In genomic region chr3:122691195-122691594, GRCh38 we compare ENCODE assay signal across 1 cellular context.
TF ChIP-seq lines count a peak whose summit lies in the region.

No MANE protein-coding gene starts in this region.

TF ChIP-seq in GM12878, 131 proteins besides CTCF, POLR2A, EP300 and RAD21 (continued from another document):
- no peak for TF ChIP-seq IRF5 (IDR thresholded peaks at IDR 0.05; ENCODE audit: borderline replicate concordance)
- no peak for TF ChIP-seq ZNF207 (IDR thresholded peaks at IDR 0.05; ENCODE audit: borderline replicate concordance)
- TF ChIP-seq WRNIP1 (IDR thresholded peaks at IDR 0.05; ENCODE audit: borderline replicate concordance, low read depth, low read length): no peak
- no peak for TF ChIP-seq TARDBP (IDR thresholded peaks at IDR 0.05; ENCODE audit: borderline replicate concordance)
- TF ChIP-seq GABPA (IDR thresholded peaks at IDR 0.05; ENCODE audit: low read depth): no peak
- no peak for TF ChIP-seq POU2F2 (IDR thresholded peaks at IDR 0.05; ENCODE audit: borderline replicate concordance, low read depth, low read length)
- no peak for TF ChIP-seq ESRRA (IDR thresholded peaks at IDR 0.05; ENCODE audit: low read length)
- TF ChIP-seq GATAD2B (conservative IDR thresholded peaks at IDR 0.05; ENCODE audit: low read depth): no peak
- TF ChIP-seq MTA3 (IDR thresholded peaks at IDR 0.05; ENCODE audit: borderline replicate concordance, low read length): no peak
- no peak for TF ChIP-seq ZNF592 (IDR thresholded peaks at IDR 0.05)
- no peak for TF ChIP-seq MYC (IDR thresholded peaks at IDR 0.05; ENCODE audit: insufficient read depth, insufficient read length, insufficient replicate concordance, low read length, severe bottlenecking)
- TF ChIP-seq IRF3 (IDR thresholded peaks at IDR 0.05): no peak
- TF ChIP-seq MXI1 (IDR thresholded peaks at IDR 0.05; ENCODE audit: low read depth, low read length): no peak
- TF ChIP-seq IRF4 (IDR thresholded peaks at IDR 0.05; ENCODE audit: low read depth, low read length): peak; percentile 73; the same call in 1 of the 2 replicates
- no peak for TF ChIP-seq SMAD5 (IDR thresholded peaks at IDR 0.05; ENCODE audit: low read depth)
- TF ChIP-seq RFX5 (IDR thresholded peaks at IDR 0.05; ENCODE audit: low read depth, low read length): no peak
- no peak for TF ChIP-seq RCOR1 (conservative IDR thresholded peaks at IDR 0.05; ENCODE audit: low read depth, low read length)
- TF ChIP-seq SRF (IDR thresholded peaks at IDR 0.05; ENCODE audit: low read depth in 2 of 2, low read length in 2 of 2): no peak
- no peak for TF ChIP-seq HCFC1 (IDR thresholded peaks at IDR 0.05; ENCODE audit: low read length)
- TF ChIP-seq BCL3 (IDR thresholded peaks at IDR 0.05; ENCODE audit: borderline replicate concordance, insufficient read depth, low read depth, low read length, poor library complexity, severe bottlenecking): no peak
- no peak for TF ChIP-seq E2F4 (IDR thresholded peaks at IDR 0.05; ENCODE audit: low read depth, low read length)
- no peak for TF ChIP-seq MEF2A (IDR thresholded peaks at IDR 0.05; ENCODE audit: insufficient read depth, low read depth, low read length)
- no peak for TF ChIP-seq CBFB (IDR thresholded peaks at IDR 0.05; ENCODE audit: low read depth)
- TF ChIP-seq NR2C2 (IDR thresholded peaks at IDR 0.05; ENCODE audit: borderline replicate concordance, control insufficient read depth, insufficient read length, low read depth): no peak
- 0 out of 2 replicates have a peak, but pooled peaks have one; percentile 28 for TF ChIP-seq EED (IDR thresholded peaks at IDR 0.05; ENCODE audit: low read depth)
- TF ChIP-seq HSF1 (IDR thresholded peaks at IDR 0.05; ENCODE audit: low read depth, low read length): no peak
- 0 out of 2 replicates have a peak, but pooled peaks have one; percentile 16 for TF ChIP-seq NFIC (IDR thresholded peaks at IDR 0.05; ENCODE audit: low read depth, low read length)
- no peak for TF ChIP-seq CHD1 (IDR thresholded peaks at IDR 0.05; ENCODE audit: low read depth, low read length)
- peak; percentile 27; the same call in 1 of the 2 replicates for TF ChIP-seq DPF2 (IDR thresholded peaks at IDR 0.05)
- no peak for TF ChIP-seq IKZF1 (conservative IDR thresholded peaks at IDR 0.05)
- TF ChIP-seq ZNF687 (IDR thresholded peaks at IDR 0.05): peak; percentile 27; the same call in 1 of the 2 replicates
- TF ChIP-seq FOS (IDR thresholded peaks at IDR 0.05; ENCODE audit: borderline replicate concordance, extremely low read depth, insufficient read length): no peak
- no peak for TF ChIP-seq EGR1 (IDR thresholded peaks at IDR 0.05; ENCODE audit: borderline replicate concordance in 1 of 2, low read depth in 2 of 2, low read length in 2 of 2)
- 0 out of 4 replicates have a peak, but pooled peaks of 1 of the 2 experiments have one; percentile 13 for TF ChIP-seq BHLHE40 (IDR thresholded peaks at IDR 0.05; ENCODE audit: borderline replicate concordance in 1 of 2, low read depth in 2 of 2, low read length in 1 of 2)
- TF ChIP-seq IKZF2 (IDR thresholded peaks at IDR 0.05): peak in 1 of 2 experiments; percentile 17; a peak in 2 of 4 replicates
- TF ChIP-seq CUX1 (IDR thresholded peaks at IDR 0.05; ENCODE audit: insufficient replicate concordance, low read depth, low read length): no peak
- no peak for TF ChIP-seq ASH2L (IDR thresholded peaks at IDR 0.05; ENCODE audit: borderline replicate concordance, low read depth)
- TF ChIP-seq NFXL1 (IDR thresholded peaks at IDR 0.05; ENCODE audit: borderline replicate concordance): no peak
- TF ChIP-seq ZSCAN29 (IDR thresholded peaks at IDR 0.05): no peak
